1 cellular context compared by ENCODE assay signal in genomic region chr1:35718492-35719336, GRCh38.
TF ChIP-seq lines count a peak whose summit lies in the region.

Gene C1orf216, minus strand, starts transcription at chr1:35718884. Its CDS starts 2,563 bp downstream, at chr1:35716321.

TF ChIP-seq in HEK293, 187 proteins besides CTCF, POLR2A, EP300 and RAD21 (continued from another document):
- TF ChIP-seq ZXDB (tag by site-specific recombination; IDR thresholded peaks at IDR 0.05) (peak; percentile 77), BCL11A (tag by site-specific recombination; IDR thresholded peaks at IDR 0.05; ENCODE audit: low read depth) (no peak), ZNF530 (tag by site-specific recombination; IDR thresholded peaks at IDR 0.05; ENCODE audit: low read depth) (no peak), ZFP69B (tag by site-specific recombination; IDR thresholded peaks at IDR 0.05) (no peak), ZNF2 (tag by site-specific recombination; IDR thresholded peaks at IDR 0.05) (no peak), ZBTB48 (tag by site-specific recombination; IDR thresholded peaks at IDR 0.05) (peak; percentile 36; the same call in 1 of the 2 replicates), SCRT2 (tag by site-specific recombination; IDR thresholded peaks at IDR 0.05) (no peak), ZNF792 (tag by site-specific recombination; IDR thresholded peaks at IDR 0.05) (no peak), ZNF830 (tag by site-specific recombination; IDR thresholded peaks at IDR 0.05; ENCODE audit: low read depth) (no peak), ZSCAN16 (tag by site-specific recombination; IDR thresholded peaks at IDR 0.05) (no peak)
